ENCODE assay signal across 12 cellular contexts in the genomic region with DNA sequence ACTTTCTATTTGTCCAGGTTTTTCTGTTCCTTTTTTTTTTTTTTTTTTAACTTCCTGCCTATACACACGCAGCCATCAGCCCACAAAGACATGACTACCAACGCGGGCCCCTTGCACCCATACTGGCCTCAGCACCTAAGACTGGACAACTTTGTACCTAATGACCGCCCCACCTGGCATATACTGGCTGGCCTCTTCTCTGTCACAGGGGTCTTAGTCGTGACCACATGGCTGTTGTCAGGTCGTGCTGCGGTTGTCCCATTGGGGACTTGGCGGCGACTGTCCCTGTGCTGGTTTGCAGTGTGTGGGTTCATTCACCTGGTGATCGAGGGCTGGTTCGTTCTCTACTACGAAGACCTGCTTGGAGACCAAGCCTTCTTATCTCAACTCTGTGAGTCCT. TPM values are rescaled to one million over a fixed set of nuclear protein-coding genes. Genes with fewer than 3 reads are reported as not detected.
DNase-seq lines count a peak whose midpoint lies in the region; ATAC-seq and TF ChIP-seq lines count a peak whose summit lies in the region.
"Had no signal": no experiment of that assay in that cellular context is flagged by ENCODE, and none has a peak within 500 bp of the region (broad histone marks: within the 10 kb centered on the region; RNA-seq: fewer than 3 reads in every experiment).

No MANE protein-coding gene starts in this region.

- H3K9me3 ChIP-seq in IMR-90 (ENCODE audit: control insufficient read depth, insufficient read depth, low read length), result no peaks in the 10 kb centered on the region; the same call in 1 of the 2 replicates
- no peaks in the 10 kb centered on the region for H3K9me3 ChIP-seq in left lung
- H3K9me3 ChIP-seq: A549 had no signal

- no peak overlapping the region for H2BK120ac ChIP-seq in IMR-90 (ENCODE audit: low read depth, low read length)

- no peak overlapping the region for H4K91ac ChIP-seq in IMR-90 (ENCODE audit: insufficient read depth, low read depth, low read length)

- 0 out of 2 replicates have a peak, but pooled peaks cover 3% of the 10 kb centered on the region for H3K9me1 ChIP-seq in IMR-90 (ENCODE audit: insufficient read depth, low read length)

- intact Hi-C loops in IMR-90 (cut with micrococcal nuclease), result no loop called here
- intact Hi-C loops in left lung (cut with DNase I), result no loop called here

- no peak overlapping the region for H4K5ac ChIP-seq in IMR-90 (ENCODE audit: low read depth, low read length)

- H2BK5ac ChIP-seq in IMR-90 (ENCODE audit: low read depth, low read length, poor library complexity, severe bottlenecking), result no peak overlapping the region

- in situ Hi-C loops in IMR-90 (cut with MboI; ENCODE audit: low sequenced_read_pairs), result no loop called here

- CTCF ChIA-PET in IMR-90 (lab: Yijun Ruan, JAX), result no interaction called here

- peak overlapping the region; percentile 68 for H3K27ac Mint-ChIP-seq in T-helper 1 cell treated with Interleukin-12 subunit alpha and Interleukin-12 subunit beta and Interleukin-4 antibody, amounts not matched to agents 30 μg/mL and 1 μg/mL, for 36 hours
- peak overlapping the region; percentile 10 for H3K27ac Mint-ChIP-seq in activated naive CD8-positive, alpha-beta T cell
- peak overlapping the region; percentile 47 to 54 for H3K27ac Mint-ChIP-seq in natural killer cell treated with Interleukin-12 subunit alpha and Interleukin-12 subunit beta and Interleukin-15 and Interleukin-18, amount 100 ng/mL, for 72 hours

- no peaks in the 10 kb centered on the region for H3K9me3 Mint-ChIP-seq in T-helper 1 cell treated with Interleukin-12 subunit alpha and Interleukin-12 subunit beta and Interleukin-4 antibody, amounts not matched to agents 30 μg/mL and 1 μg/mL, for 36 hours
- H3K9me3 Mint-ChIP-seq in activated naive CD8-positive, alpha-beta T cell (ENCODE audit: low read depth), result no peaks in the 10 kb centered on the region
- no peaks in the 10 kb centered on the region for H3K9me3 Mint-ChIP-seq in natural killer cell treated with Interleukin-12 subunit alpha and Interleukin-12 subunit beta and Interleukin-15 and Interleukin-18, amount 100 ng/mL, for 72 hours

- no peak overlapping the region for H3K27ac ChIP-seq in IMR-90 (ENCODE audit: insufficient read depth, low read length)
- H3K27ac ChIP-seq in left lung, result no peak overlapping the region
- H3K27ac ChIP-seq: A549 had no signal

- no peak overlapping the region for H3K23ac ChIP-seq in IMR-90 (ENCODE audit: low read depth, low read length)

- H2AK9ac ChIP-seq in IMR-90 (replicated peaks; ENCODE audit: low read depth, low read length, poor library complexity), result peak overlapping the region; percentile 42

- no peak overlapping the region for H2AK5ac ChIP-seq in IMR-90 (ENCODE audit: low read depth, low read length)

- H3K18ac ChIP-seq in IMR-90 (ENCODE audit: low read depth, low read length), result no peak overlapping the region

- H3K36me3 Mint-ChIP-seq in T-helper 1 cell treated with Interleukin-12 subunit alpha and Interleukin-12 subunit beta and Interleukin-4 antibody, amounts not matched to agents 30 μg/mL and 1 μg/mL, for 36 hours (ENCODE audit: low read depth), result peaks cover 26% of the 10 kb centered on the region
- H3K36me3 Mint-ChIP-seq in activated naive CD8-positive, alpha-beta T cell, result no peaks in the 10 kb centered on the region
- H3K36me3 Mint-ChIP-seq in natural killer cell treated with Interleukin-12 subunit alpha and Interleukin-12 subunit beta and Interleukin-15 and Interleukin-18, amount 100 ng/mL, for 72 hours, result peaks cover 17% of the 10 kb centered on the region

- H3K9ac ChIP-seq in IMR-90 (ENCODE audit: low read depth, low read length), result no peak overlapping the region

- H2BK20ac ChIP-seq in IMR-90 (ENCODE audit: low read depth, low read length), result no peak overlapping the region

- no CpG with 5 or more reads among the region's 12 CpGs for WGBS in IMR-90 (ENCODE audit: extremely low coverage in 2 of 2, insufficient read length in 1 of 2), 2 experiments

- H3K14ac ChIP-seq in IMR-90 (replicated peaks; ENCODE audit: low read depth, low read length), result no peak overlapping the region

- no peak for ATAC-seq in IMR-90 (ENCODE audit: low read depth)
- no peak for ATAC-seq in natural killer cell treated with Interleukin-12 subunit alpha and Interleukin-12 subunit beta and Interleukin-15 and Interleukin-18, amount 100 ng/mL, for 72 hours
- no peak for ATAC-seq in left lung
- ATAC-seq in HG02678 (IDR thresholded peaks at IDR 0.05; ENCODE audit: unreplicated experiment), result no peak
- ATAC-seq: A549 had no signal

- BruUV-seq in IMR-90 (replicated peaks; lab: Mats Ljungman, UMichigan), result no TSS peak

- no peaks in the 10 kb centered on the region for H3K27me3 ChIP-seq in IMR-90 (ENCODE audit: control insufficient read depth, insufficient read depth, low read length)
- no peaks in the 10 kb centered on the region for H3K27me3 ChIP-seq in left lung

- no peak for DNase-seq in T-helper 1 cell
- no peak for DNase-seq in IMR-90
- no peak for DNase-seq in natural killer cell treated with Interleukin-12 subunit alpha and Interleukin-12 subunit beta and Interleukin-15 and Interleukin-18, amount 100 ng/mL, for 72 hours (ENCODE audit: low spot score)
- DNase-seq in left lung, result no peak
- DNase-seq in globus pallidus (ENCODE audit: low spot score), result no peak
- DNase-seq: amniotic stem cell, dermis blood vessel endothelial cell, MV-4-11 had no signal

- H3K4me3 ChIP-seq in IMR-90 (ENCODE audit: insufficient read depth, low read depth, low read length) (no peak overlapping the region), left lung (no peak overlapping the region)
- H3K4me3 ChIP-seq: A549 had no signal

- peak overlapping the region; percentile 90 for H3K4me3 Mint-ChIP-seq in T-helper 1 cell treated with Interleukin-12 subunit alpha and Interleukin-12 subunit beta and Interleukin-4 antibody, amounts not matched to agents 30 μg/mL and 1 μg/mL, for 36 hours
- peak overlapping the region; percentile 68 for H3K4me3 Mint-ChIP-seq in activated naive CD8-positive, alpha-beta T cell
- H3K4me3 Mint-ChIP-seq in natural killer cell treated with Interleukin-12 subunit alpha and Interleukin-12 subunit beta and Interleukin-15 and Interleukin-18, amount 100 ng/mL, for 72 hours, result peak overlapping the region; percentile 94

- no peak overlapping the region for H3K4ac ChIP-seq in IMR-90 (ENCODE audit: low read depth, low read length)

- 0 out of 2 replicates have a peak, but pooled peaks cover 2% of the 10 kb centered on the region for H3K4me1 ChIP-seq in IMR-90 (ENCODE audit: control insufficient read depth, insufficient read depth, low read length)
- H3K4me1 ChIP-seq in left lung, result peaks cover 0 to 10% of the 10 kb centered on the region in 2 donors

- no peak overlapping the region for H2BK15ac ChIP-seq in IMR-90 (ENCODE audit: low read depth, low read length)

- dilution Hi-C loops in IMR-90 (cut with HindIII; ENCODE audit: low sequenced_read_pairs, unreplicated experiment), result no loop called here

- no peak for TF ChIP-seq POLR2A in IMR-90 (IDR thresholded peaks at IDR 0.05; ENCODE audit: low read depth, low read length)

- H3K4me1 Mint-ChIP-seq in T-helper 1 cell treated with Interleukin-12 subunit alpha and Interleukin-12 subunit beta and Interleukin-4 antibody, amounts not matched to agents 30 μg/mL and 1 μg/mL, for 36 hours (ENCODE audit: low read depth), result peaks cover 33% of the 10 kb centered on the region
- peaks cover 25% of the 10 kb centered on the region for H3K4me1 Mint-ChIP-seq in activated naive CD8-positive, alpha-beta T cell (ENCODE audit: low read depth)
- H3K4me1 Mint-ChIP-seq in natural killer cell treated with Interleukin-12 subunit alpha and Interleukin-12 subunit beta and Interleukin-15 and Interleukin-18, amount 100 ng/mL, for 72 hours (ENCODE audit: low read depth in 2 of 2), result peaks cover 23 to 25% of the 10 kb centered on the region in 2 donors

- H3K79me1 ChIP-seq in IMR-90 (ENCODE audit: low read depth in 1 of 2, low read length in 2 of 2), result peaks cover 3 to 6% of the 10 kb centered on the region in 2 experiments; a peak in 3 of 4 replicates

- H3K4me2 ChIP-seq in IMR-90 (ENCODE audit: low read depth, low read length), result no peak overlapping the region
- H3K4me2 ChIP-seq: A549 had no signal

- POLR2A ChIA-PET in IMR-90 (lab: Charles Lee; ENCODE audit: unreplicated experiment), result no interaction called here

- no peak overlapping the region for H4K8ac ChIP-seq in IMR-90 (ENCODE audit: low read depth in 2 of 2, low read length in 2 of 2)

- H4K20me1 ChIP-seq in IMR-90 (ENCODE audit: insufficient read depth, low read length), result no peaks in the 10 kb centered on the region

- TF ChIP-seq CTCF in IMR-90 (conservative IDR thresholded peaks at IDR 0.05; ENCODE audit: low read depth, low read length), result no peak
- TF ChIP-seq CTCF in left lung (IDR thresholded peaks at IDR 0.05), result no peak

- peaks cover 2% of the 10 kb centered on the region; the same call in 1 of the 2 replicates for H3K36me3 ChIP-seq in IMR-90 (ENCODE audit: control insufficient read depth, insufficient read depth, low read length)
- peaks cover 0 to 22% of the 10 kb centered on the region in 2 donors for H3K36me3 ChIP-seq in left lung

- no peak for TF ChIP-seq RAD21 in IMR-90 (IDR thresholded peaks at IDR 0.05; ENCODE audit: low read length)

- no peak overlapping the region for H2AFZ ChIP-seq in IMR-90 (replicated peaks; ENCODE audit: low read length, poor library complexity)

- no peaks in the 10 kb centered on the region for H3K27me3 Mint-ChIP-seq in T-helper 1 cell treated with Interleukin-12 subunit alpha and Interleukin-12 subunit beta and Interleukin-4 antibody, amounts not matched to agents 30 μg/mL and 1 μg/mL, for 36 hours (ENCODE audit: low read depth)
- H3K27me3 Mint-ChIP-seq in activated naive CD8-positive, alpha-beta T cell, result no peaks in the 10 kb centered on the region
- H3K27me3 Mint-ChIP-seq in natural killer cell treated with Interleukin-12 subunit alpha and Interleukin-12 subunit beta and Interleukin-15 and Interleukin-18, amount 100 ng/mL, for 72 hours, result peaks cover 0 to 5% of the 10 kb centered on the region in 2 donors

- H3K56ac ChIP-seq in IMR-90 (ENCODE audit: extremely low read depth, insufficient read depth, low read length), result no peak overlapping the region

RNA-seq across cellular contexts. Expression of a gene that starts 2.1 kb away (rescaled TPM):
- 66.7 and 78.9 TPM in 2 replicates for total RNA-seq in IMR-90 (2012; rRNA removed)
- polyA plus RNA-seq in IMR-90 (2012; rRNA removed), result 39.4 and 43.2 TPM in 2 replicates
- polyA plus RNA-seq in IMR-90 (2012; cell fraction: cytosol; rRNA removed), result 41.8 and 48.6 TPM in 2 replicates
- polyA plus RNA-seq in IMR-90 (2012; cell fraction: nucleus; rRNA removed; ENCODE audit: low replicate concordance), result 24.3 and 62.6 TPM in 2 replicates
- 100 to 1,000 TPM; 380 to 399 TPM for total RNA-seq in natural killer cell treated with Interleukin-12 subunit alpha and Interleukin-12 subunit beta and Interleukin-15 and Interleukin-18, amount 100 ng/mL, for 72 hours
- total RNA-seq in left lung, result 100 to 1,000 TPM in 1 of 2 donors, 10 to 100 TPM in 1; 74.2 to 200 TPM

RNA-seq across cellular contexts. Expression of a gene that starts 14.9 kb away (rescaled TPM):
- total RNA-seq in IMR-90 (2012; rRNA removed) (3.3 and 4.1 TPM in 2 replicates), left lung (10 to 100 TPM in 1 of 2 donors, 1 to 10 TPM in 1; 8.4 to 12.2 TPM)
- polyA plus RNA-seq in IMR-90 (2012; rRNA removed), result 10.1 and 11.6 TPM in 2 replicates
- 16.1 and 17.2 TPM in 2 replicates for polyA plus RNA-seq in IMR-90 (2012; cell fraction: cytosol; rRNA removed)
- polyA plus RNA-seq in IMR-90 (2012; cell fraction: nucleus; rRNA removed; ENCODE audit: low replicate concordance), result 12.9 and 36.2 TPM in 2 replicates
- 10 to 100 TPM; 25.9 to 31.0 TPM for total RNA-seq in natural killer cell treated with Interleukin-12 subunit alpha and Interleukin-12 subunit beta and Interleukin-15 and Interleukin-18, amount 100 ng/mL, for 72 hours

RNA-seq across cellular contexts. Expression of a gene that starts 15.8 kb away (rescaled TPM):
- total RNA-seq in IMR-90 (2012; rRNA removed), result 8.3 and 11.3 TPM in 2 replicates
- polyA plus RNA-seq in IMR-90 (2012; rRNA removed), result 15.9 and 18.2 TPM in 2 replicates
- polyA plus RNA-seq in IMR-90 (2012; cell fraction: cytosol; rRNA removed), result 18.8 and 23.9 TPM in 2 replicates
- polyA plus RNA-seq in IMR-90 (2012; cell fraction: nucleus; rRNA removed; ENCODE audit: low replicate concordance), result 17.2 and 33.1 TPM in 2 replicates
- total RNA-seq in natural killer cell treated with Interleukin-12 subunit alpha and Interleukin-12 subunit beta and Interleukin-15 and Interleukin-18, amount 100 ng/mL, for 72 hours, result 10 to 100 TPM; 31.8 to 37.0 TPM
- total RNA-seq in left lung, result 10 to 100 TPM; 11.8 to 15.2 TPM

RNA-seq across cellular contexts. Expression of a gene that starts 47.7 kb away (rescaled TPM):
- total RNA-seq in IMR-90 (2012; rRNA removed) (54.2 and 59.9 TPM in 2 replicates), left lung (10 to 100 TPM; 33.7 to 46.6 TPM)
- 50.8 and 60.0 TPM in 2 replicates for polyA plus RNA-seq in IMR-90 (2012; rRNA removed)
- polyA plus RNA-seq in IMR-90 (2012; cell fraction: cytosol; rRNA removed), result 35.2 and 50.8 TPM in 2 replicates
- 80.0 and 116 TPM in 2 replicates for polyA plus RNA-seq in IMR-90 (2012; cell fraction: nucleus; rRNA removed; ENCODE audit: low replicate concordance)
- total RNA-seq in natural killer cell treated with Interleukin-12 subunit alpha and Interleukin-12 subunit beta and Interleukin-15 and Interleukin-18, amount 100 ng/mL, for 72 hours, result 100 to 1,000 TPM in 1 of 2 donors, 10 to 100 TPM in 1; 83.8 to 120 TPM

RNA-seq across cellular contexts. Expression of a gene that starts 50.6 kb away (rescaled TPM):
- total RNA-seq in IMR-90 (2012; rRNA removed) (341 and 386 TPM in 2 replicates), left lung (100 to 1,000 TPM in 1 of 2 donors, 10 to 100 TPM in 1; 82.3 to 217 TPM)
- 217 and 243 TPM in 2 replicates for polyA plus RNA-seq in IMR-90 (2012; rRNA removed)
- 68.0 and 80.3 TPM in 2 replicates for polyA plus RNA-seq in IMR-90 (2012; cell fraction: cytosol; rRNA removed)
- polyA plus RNA-seq in IMR-90 (2012; cell fraction: nucleus; rRNA removed; ENCODE audit: low replicate concordance), result 122 and 242 TPM in 2 replicates
- 100 to 1,000 TPM; 329 to 362 TPM for total RNA-seq in natural killer cell treated with Interleukin-12 subunit alpha and Interleukin-12 subunit beta and Interleukin-15 and Interleukin-18, amount 100 ng/mL, for 72 hours

Comparison
In these comparisons a context has a peak if more than half of its experiments do, and no peak if none do; other contexts are left out.
1. H3K27ac Mint-ChIP-seq: peak in every context shown above with its lines; median percentile 68 in T-helper 1 cell treated with Interleukin-12 subunit alpha and Interleukin-12 subunit beta and Interleukin-4 antibody, amounts not matched to agents 30 μg/mL and 1 μg/mL, for 36 hours; 50 in natural killer cell treated with Interleukin-12 subunit alpha and Interleukin-12 subunit beta and Interleukin-15 and Interleukin-18, amount 100 ng/mL, for 72 hours; 10 in activated naive CD8-positive, alpha-beta T cell.